1 cellular context compared by ENCODE assay signal in genomic region chr5:76820491-76820890, GRCh38.
TF ChIP-seq lines count a peak whose summit lies in the region.

No MANE protein-coding gene starts in this region.

TF ChIP-seq in H1, 55 proteins besides CTCF, POLR2A, EP300 and RAD21:
- TF ChIP-seq CBX5 (IDR thresholded peaks at IDR 0.05; ENCODE audit: low read depth, low read length): no peak
- TF ChIP-seq HDAC2 (IDR thresholded peaks at IDR 0.05; ENCODE audit: borderline replicate concordance in 1 of 2, low read depth in 2 of 2, low read length in 2 of 2): no peak
- TF ChIP-seq SP2 (IDR thresholded peaks at IDR 0.05; ENCODE audit: low read length): no peak
- no peak for TF ChIP-seq KDM4A (IDR thresholded peaks at IDR 0.05; ENCODE audit: low read depth, low read length, severe bottlenecking)
- TF ChIP-seq TBP (IDR thresholded peaks at IDR 0.05; ENCODE audit: low read depth, low read length): no peak
- no peak for TF ChIP-seq SP1 (IDR thresholded peaks at IDR 0.05; ENCODE audit: low read depth, low read length)
- no peak for TF ChIP-seq GTF2F1 (IDR thresholded peaks at IDR 0.05; ENCODE audit: borderline replicate concordance, low read depth, low read length)
- TF ChIP-seq ATF2 (IDR thresholded peaks at IDR 0.05; ENCODE audit: low read length): no peak
- no peak for TF ChIP-seq RBBP5 (IDR thresholded peaks at IDR 0.05; ENCODE audit: borderline replicate concordance, low read depth, low read length)
